Comparison of ENCODE assay signal across 14 cellular contexts in genomic region chr9:114910541-114910940, GRCh38. TPM values are rescaled to one million over a fixed set of nuclear protein-coding genes. Genes with fewer than 3 reads are reported as not detected.
DNase-seq lines count a peak whose midpoint lies in the region; ATAC-seq and TF ChIP-seq lines count a peak whose summit lies in the region.
"Had no signal": no experiment of that assay in that cellular context is flagged by ENCODE, and none has a peak within 500 bp of the region (broad histone marks: within the 10 kb centered on the region; RNA-seq: fewer than 3 reads in every experiment).

No MANE protein-coding gene starts in this region.

- H3K4me3 ChIP-seq in AG10803 (ENCODE audit: low read length) (no peak overlapping the region), left lung (no peak overlapping the region)
- H3K4me3 ChIP-seq: transverse colon had no signal

- intact Hi-C loops in left lung (cut with DNase I), result loop anchor here in 1 of 2 donors (10.0 kb wide), 1 partner anchor 226 kb away; the partner anchor contains the start of gene TEX48

- H4K5ac ChIP-seq in H9 (ENCODE audit: insufficient read length, low read depth, low read length), result no peak overlapping the region

- peaks cover 8% of the 10 kb centered on the region; the same call in 1 of the 2 replicates for H3K27me3 ChIP-seq in H9 (ENCODE audit: insufficient read depth, low read length)
- H3K27me3 ChIP-seq in left lung, result no peaks in the 10 kb centered on the region
- H3K27me3 ChIP-seq: transverse colon had no signal

- H2AK5ac ChIP-seq in H9 (ENCODE audit: insufficient read length, low read length), result no peak overlapping the region

- no peak overlapping the region for H3K4ac ChIP-seq in H9 (ENCODE audit: low read depth, low read length)

- H3K14ac ChIP-seq in H9 (ENCODE audit: insufficient read depth, low read length), result no peak overlapping the region

- H2BK15ac ChIP-seq in H9 (ENCODE audit: low read depth, low read length), result no peak overlapping the region

- H3K79me1 ChIP-seq in H9 (ENCODE audit: insufficient read depth, low read depth, low read length, poor library complexity, severe bottlenecking), result no peaks in the 10 kb centered on the region

- no peak overlapping the region for H3K4me2 ChIP-seq in H9 (ENCODE audit: insufficient read depth, insufficient read length, low read length)

- H3K27me3 Mint-ChIP-seq in H9 (ENCODE audit: low read depth), result peaks cover 68% of the 10 kb centered on the region

- no peak overlapping the region for H2BK12ac ChIP-seq in H9 (ENCODE audit: insufficient read length, low read depth, low read length)

- no peak overlapping the region for H3K27ac Mint-ChIP-seq in H9

- no peak overlapping the region for H2BK20ac ChIP-seq in H9 (ENCODE audit: low read depth, low read length, poor library complexity, severe bottlenecking)

- H3K23ac ChIP-seq in H9 (ENCODE audit: insufficient read length, low read depth, low read length), result no peak overlapping the region

- H3K4me1 ChIP-seq in H9 (ENCODE audit: insufficient read depth, low read length), result no peaks in the 10 kb centered on the region
- peaks cover 10 to 39% of the 10 kb centered on the region in 2 donors for H3K4me1 ChIP-seq in left lung

- no peaks in the 10 kb centered on the region for H3K9me3 ChIP-seq in H9 (ENCODE audit: control insufficient read depth, low read depth, low read length)
- no peaks in the 10 kb centered on the region for H3K9me3 ChIP-seq in left lung
- H3K9me3 ChIP-seq: transverse colon had no signal

- no peak for TF ChIP-seq CTCF in AG10803 (conservative IDR thresholded peaks at IDR 0.05; ENCODE audit: low read length)
- TF ChIP-seq CTCF in H9 (conservative IDR thresholded peaks at IDR 0.05), result no peak
- no peak for TF ChIP-seq CTCF in left lung (IDR thresholded peaks at IDR 0.05)

- H3K18ac ChIP-seq in H9 (ENCODE audit: insufficient read length, low read depth, low read length), result no peak overlapping the region

- H3K79me2 ChIP-seq in H9 (ENCODE audit: insufficient read depth, low read length), result no peaks in the 10 kb centered on the region

- no peaks in the 10 kb centered on the region for H3K36me3 Mint-ChIP-seq in H9 (ENCODE audit: insufficient read depth in 1 of 3, low read depth in 3 of 3)

- H3K56ac ChIP-seq in H9 (ENCODE audit: insufficient read length, low read depth, low read length), result no peak overlapping the region

- H2BK120ac ChIP-seq in H9 (ENCODE audit: low read depth, low read length, poor library complexity, severe bottlenecking), result no peak overlapping the region

- H3K27ac ChIP-seq in H9 (ENCODE audit: insufficient read length, low read depth, low read length) (no peak overlapping the region), left lung (no peak overlapping the region)
- H3K27ac ChIP-seq: transverse colon had no signal

- H4K91ac ChIP-seq in H9 (ENCODE audit: insufficient read length, low read depth, low read length), result no peak overlapping the region

- no peak overlapping the region for H2AFZ ChIP-seq in H9 (ENCODE audit: low read length)

- H4K8ac ChIP-seq in H9 (replicated peaks; ENCODE audit: insufficient read length, low read depth, low read length), result no peak overlapping the region

- no peak for ATAC-seq in GM18505 (IDR thresholded peaks at IDR 0.05; ENCODE audit: unreplicated experiment)
- ATAC-seq in left lung, result no peak
- no peak for ATAC-seq in HG02870 (IDR thresholded peaks at IDR 0.05; ENCODE audit: unreplicated experiment)

- H3K23me2 ChIP-seq in H9 (ENCODE audit: insufficient read length, low read depth, low read length, poor library complexity, severe bottlenecking), result no peaks in the 10 kb centered on the region

- no peak overlapping the region for H3K4me3 Mint-ChIP-seq in H9

- H3K9ac ChIP-seq in H9 (ENCODE audit: extremely low read depth, insufficient read length, low read length), result no peak overlapping the region

- peaks cover 15 to 26% of the 10 kb centered on the region in 2 experiments for H3K4me1 Mint-ChIP-seq in H9

- TF ChIP-seq POLR2A in GM18505 (IDR thresholded peaks at IDR 0.05; ENCODE audit: borderline replicate concordance, extremely low read depth, insufficient read depth, insufficient read length), result no peak

- H3K36me3 ChIP-seq in left lung, result no peaks in the 10 kb centered on the region
- H3K36me3 ChIP-seq: transverse colon had no signal

- H3T11ph ChIP-seq in H9 (ENCODE audit: low read length), result no peak overlapping the region

- peak; percentile 62 for DNase-seq in AG10803 (ENCODE audit: low read depth)
- DNase-seq in DMS 273 (lab: John Stamatoyannopoulos, UW; ENCODE audit: unreplicated experiment), result peak; percentile 92
- DNase-seq in NCI-H526 (lab: John Stamatoyannopoulos, UW), result peak; percentile 32 to 43
- peak; percentile 13 for DNase-seq in cerebellum (ENCODE audit: low spot score)
- DNase-seq in H9, result no peak
- no peak for DNase-seq in left lung
- DNase-seq: activated CD4-positive, CD25-positive, alpha-beta regulatory T cell treated with anti-CD3 and anti-CD28 coated beads, Interleukin-2, amount 50 U/mL, for 72 hours; amniotic stem cell; effector CD8-positive, alpha-beta T cell; NCI-H1048; transverse colon had no signal

- H2BK5ac ChIP-seq in H9 (ENCODE audit: insufficient read length, low read length), result no peak overlapping the region

- no CpG with 5 or more reads among the region's 4 CpGs for WGBS in H9 (ENCODE audit: extremely low coverage, insufficient read length, low lambda C conversion rate)

- no peaks in the 10 kb centered on the region for H4K20me1 ChIP-seq in H9 (ENCODE audit: control insufficient read depth, insufficient read depth, insufficient read length)

- no peaks in the 10 kb centered on the region for H3K9me3 Mint-ChIP-seq in H9

RNA-seq across cellular contexts. Expression of gene TNFSF8, which starts 19.9 kb away (rescaled TPM):
- total RNA-seq in cerebellum (0.18 TPM), H9 (2021) (not detected in 2 replicates), left lung (1 to 10 TPM; 2.1 to 4.8 TPM)
- total RNA-seq: lung microvascular endothelial cell had no signal

Comparison
In these comparisons a context has a peak if more than half of its experiments do, and no peak if none do; other contexts are left out.
1. DNase-seq: peak in AG10803 (single experiment), DMS 273 (single experiment), NCI-H526 (2 of 2) and cerebellum (single experiment); none in H9 (single experiment) and left lung (0 of 2).